1 cellular context compared by ENCODE assay signal in the genomic region with DNA sequence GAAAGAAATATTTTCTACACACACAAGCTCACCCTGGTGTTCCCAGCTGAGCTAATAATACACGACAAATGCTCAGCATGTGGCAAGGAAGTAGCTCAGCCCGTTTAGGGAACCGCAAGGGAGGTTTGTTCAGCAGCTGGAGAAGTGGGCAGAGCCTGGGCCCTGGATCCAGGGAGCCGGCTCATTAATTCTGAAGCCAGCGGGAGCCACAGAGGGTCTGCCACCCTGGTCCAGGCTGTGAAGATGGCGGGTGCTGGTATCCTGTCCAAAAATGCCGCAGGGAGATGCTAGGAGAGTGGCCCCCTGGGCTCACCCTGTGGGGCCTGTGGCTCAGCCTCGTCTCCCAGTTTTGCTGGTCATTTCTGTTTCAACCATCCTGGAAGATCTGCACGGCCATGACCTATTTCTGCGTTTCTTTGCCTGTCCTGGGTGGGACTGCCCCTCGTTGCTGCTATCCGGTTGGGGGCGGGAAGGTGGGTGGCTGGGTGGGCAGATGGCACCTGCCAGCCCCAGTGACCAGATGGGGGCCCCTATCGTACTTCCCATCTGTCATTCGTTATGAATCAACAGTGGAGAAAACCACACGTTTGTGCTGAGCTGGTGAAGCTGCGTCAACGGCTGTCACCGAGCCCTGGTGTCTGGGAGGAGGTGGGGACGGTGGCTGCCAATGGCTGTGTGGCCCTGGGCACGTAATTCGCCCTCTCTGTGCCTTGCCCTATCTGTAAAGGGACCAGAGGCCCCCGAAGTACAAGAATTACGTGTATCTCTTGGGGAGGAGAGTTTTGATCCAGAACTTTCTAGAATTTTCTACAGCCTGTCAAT.
TF ChIP-seq lines count a peak whose summit lies in the region.

No MANE protein-coding gene starts in this region.

TF ChIP-seq in WTC11, 78 proteins besides CTCF, POLR2A, EP300 and RAD21 (continued from another document):
- TF ChIP-seq ZSCAN18 (CRISPR knock-in tag; IDR thresholded peaks at IDR 0.05) (no peak), MXD4 (CRISPR knock-in tag; IDR thresholded peaks at IDR 0.05; ENCODE audit: borderline replicate concordance) (no peak), ZNF671 (CRISPR knock-in tag; IDR thresholded peaks at IDR 0.05) (no peak), JUN (CRISPR knock-in tag; IDR thresholded peaks at IDR 0.05) (no peak), ATF3 (CRISPR knock-in tag; conservative IDR thresholded peaks at IDR 0.05) (no peak), SMAD4 (CRISPR knock-in tag; IDR thresholded peaks at IDR 0.05) (no peak)
TF ChIP-seq in WTC11: peak in this region for 0.
